In genomic region chr16:70526403-70526802, GRCh38 we compare ENCODE assay signal across 1 cellular context.
TF ChIP-seq lines count a peak whose summit lies in the region.

No MANE protein-coding gene starts in this region.

TF ChIP-seq in K562, 482 proteins besides CTCF, POLR2A, EP300 and RAD21 (continued from another document):
- TF ChIP-seq AFF1 (IDR thresholded peaks at IDR 0.05; ENCODE audit: low read depth in 1 of 2, partially characterized antibody in 2 of 2) (no peak), MYC (IDR thresholded peaks at IDR 0.05; ENCODE audit: low read depth, low read length) (no peak), MYC (CRISPR knock-in tag; IDR thresholded peaks at IDR 0.05; ENCODE audit: borderline replicate concordance, low read depth) (no peak), PHB (CRISPR knock-in tag; IDR thresholded peaks at IDR 0.05) (no peak), NR3C1 (CRISPR knock-in tag; IDR thresholded peaks at IDR 0.05) (no peak), RBM14 (IDR thresholded peaks at IDR 0.05; ENCODE audit: borderline replicate concordance, insufficient read depth, low read depth, low read length) (no peak), RBM22 (IDR thresholded peaks at IDR 0.05; ENCODE audit: low read depth, low read length, poor library complexity, severe bottlenecking) (no peak), TBP (optimal IDR thresholded peaks at IDR 0.05; ENCODE audit: low read depth, low read length) (no peak), GATAD2A (IDR thresholded peaks at IDR 0.05) (no peak), CCAR2 (IDR thresholded peaks at IDR 0.05; ENCODE audit: low read depth, low read length) (no peak), CBX8 (IDR thresholded peaks at IDR 0.05; ENCODE audit: borderline replicate concordance, extremely low read depth, low read depth, low read length, poor library complexity, severe bottlenecking) (no peak), HNRNPLL (IDR thresholded peaks at IDR 0.05; ENCODE audit: low read depth, low read length, poor library complexity, severe bottlenecking) (no peak), ZNF780A (CRISPR knock-in tag; IDR thresholded peaks at IDR 0.05) (no peak), SMAD1 (IDR thresholded peaks at IDR 0.05; ENCODE audit: low read depth, low read length, partially characterized antibody) (no peak)
